In the genomic region with DNA sequence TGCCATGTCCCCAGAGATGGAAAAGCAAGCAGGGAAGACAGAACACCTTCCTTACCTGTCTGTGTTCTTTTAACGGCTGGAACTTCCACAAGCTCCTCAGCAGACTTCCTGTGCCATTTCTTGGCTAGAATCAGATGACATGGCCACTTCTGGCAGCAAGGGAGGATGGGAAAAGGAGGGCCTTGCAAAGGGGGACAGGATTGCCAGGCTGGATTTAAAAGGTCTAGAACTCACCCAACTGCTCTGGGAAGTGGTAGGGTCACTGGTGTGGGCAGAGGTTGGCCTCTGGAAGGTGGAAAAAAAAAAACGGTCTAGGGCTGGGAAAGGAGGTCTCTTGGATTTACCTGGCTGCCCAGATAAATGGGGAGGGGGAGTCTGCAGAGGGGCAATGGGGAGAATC, we compare ENCODE assay signal across 23 cellular contexts. TPM values are rescaled to one million over a fixed set of nuclear protein-coding genes. Genes with fewer than 3 reads are reported as not detected.
DNase-seq lines count a peak whose midpoint lies in the region; ATAC-seq and TF ChIP-seq lines count a peak whose summit lies in the region.
"Had no signal": no experiment of that assay in that cellular context is flagged by ENCODE, and none has a peak within 500 bp of the region (broad histone marks: within the 10 kb centered on the region; RNA-seq: fewer than 3 reads in every experiment).

No MANE protein-coding gene starts in this region.

- TF ChIP-seq CTCF in Calu3 (IDR thresholded peaks at IDR 0.05; ENCODE audit: unreplicated experiment) (no peak), neural progenitor cell (IDR thresholded peaks at IDR 0.05) (no peak)

- peaks cover 20% of the 10 kb centered on the region for H3K4me1 Mint-ChIP-seq in activated T-cell treated with anti-CD3 and anti-CD28 coated beads, Interleukin-2, amount 50 U/mL, for 24 hours (ENCODE audit: low read depth)
- peaks cover 15% of the 10 kb centered on the region for H3K4me1 Mint-ChIP-seq in activated T-cell treated with anti-CD3 and anti-CD28 coated beads, Interleukin-2, amount 50 U/mL, for 4 hours (ENCODE audit: low read depth)
- peaks cover 18% of the 10 kb centered on the region for H3K4me1 Mint-ChIP-seq in Calu3 (ENCODE audit: low read depth, unreplicated experiment)
- peaks cover 19% of the 10 kb centered on the region for H3K4me1 Mint-ChIP-seq in central memory CD8-positive, alpha-beta T cell
- peaks cover 23% of the 10 kb centered on the region for H3K4me1 Mint-ChIP-seq in neural progenitor cell

- peak; percentile 17 for DNase-seq in activated T-cell treated with anti-CD3 and anti-CD28 coated beads, Interleukin-2, amount 50 U/mL, for 24 hours
- no peak for DNase-seq in activated T-cell treated with anti-CD3 and anti-CD28 coated beads, Interleukin-2, amount 50 U/mL, for 4 hours
- no peak for DNase-seq in Calu3
- no peak for DNase-seq in central memory CD8-positive, alpha-beta T cell (ENCODE audit: low spot score in 2 of 2)
- no peak for DNase-seq in neural progenitor cell (ENCODE audit: low spot score)
- DNase-seq in stimulated activated CD4-positive, alpha-beta T cell treated with anti-CD3 and anti-CD28 coated beads, Interleukin-2, amount 100 ng/mL, for 48 hours, result no peak
- no peak for DNase-seq in COR-L47 (lab: John Stamatoyannopoulos, UW)
- DNase-seq: amygdala; caudate nucleus; EL; gastrocnemius medialis; Karpas-422; NCI-H1092; NCI-H2107; NCI-H510A; Right ventricle myocardium superior; stimulated activated CD8-positive, alpha-beta memory T cell treated with anti-CD3 and anti-CD28 coated beads, Interleukin-4, amount 100 ng/mL, for 48 hours; SW 1271; testis had no signal

- H3K27ac ChIP-seq in neural progenitor cell, result no peak overlapping the region
- H3K27ac ChIP-seq: testis, VCaP had no signal

- H3F3A ChIP-seq in neural progenitor cell (ENCODE audit: low read depth), result peaks cover 43% of the 10 kb centered on the region

- H3K4me2 ChIP-seq in neural progenitor cell, result no peak overlapping the region

- H3K79me2 ChIP-seq in neural progenitor cell (ENCODE audit: low read depth), result peaks cover 36% of the 10 kb centered on the region

- H3K9ac ChIP-seq in neural progenitor cell, result no peak overlapping the region

- CTCF ChIA-PET in Calu3 (lab: Charles Lee), result no interaction called here

- no TSS peak for BruUV-seq in Calu3 (replicated peaks; lab: Mats Ljungman, UMichigan)

- ATAC-seq in activated T-cell treated with anti-CD3 and anti-CD28 coated beads, Interleukin-2, amount 50 U/mL, for 4 hours, result no peak
- no peak for ATAC-seq in central memory CD8-positive, alpha-beta T cell (replicated peaks; ENCODE audit: extremely low read depth, poor library complexity, severe bottlenecking)
- ATAC-seq in GM19463 (IDR thresholded peaks at IDR 0.05; ENCODE audit: unreplicated experiment), result no peak
- ATAC-seq: gastrocnemius medialis had no signal

- no peak overlapping the region for H2AFZ ChIP-seq in neural progenitor cell (replicated peaks)

- H3K27me3 ChIP-seq in neural progenitor cell, result no peaks in the 10 kb centered on the region
- H3K27me3 ChIP-seq: gastrocnemius medialis, testis had no signal

- H3K36me3 Mint-ChIP-seq in activated T-cell treated with anti-CD3 and anti-CD28 coated beads, Interleukin-2, amount 50 U/mL, for 24 hours (ENCODE audit: low read depth), result peaks cover 56% of the 10 kb centered on the region
- H3K36me3 Mint-ChIP-seq in activated T-cell treated with anti-CD3 and anti-CD28 coated beads, Interleukin-2, amount 50 U/mL, for 4 hours (ENCODE audit: insufficient read depth), result peaks cover 13% of the 10 kb centered on the region
- H3K36me3 Mint-ChIP-seq in Calu3 (ENCODE audit: insufficient read depth, unreplicated experiment), result peaks cover 68% of the 10 kb centered on the region
- H3K36me3 Mint-ChIP-seq in central memory CD8-positive, alpha-beta T cell (ENCODE audit: insufficient read depth), result peaks cover 31% of the 10 kb centered on the region
- peaks cover 29% of the 10 kb centered on the region for H3K36me3 Mint-ChIP-seq in neural progenitor cell

- peaks cover 10% of the 10 kb centered on the region for H3K4me1 ChIP-seq in neural progenitor cell

- H3K27ac Mint-ChIP-seq in activated T-cell treated with anti-CD3 and anti-CD28 coated beads, Interleukin-2, amount 50 U/mL, for 24 hours, result no peak overlapping the region
- H3K27ac Mint-ChIP-seq in Calu3 (ENCODE audit: unreplicated experiment), result peak overlapping the region; percentile 98
- peak overlapping the region; percentile 70 for H3K27ac Mint-ChIP-seq in central memory CD8-positive, alpha-beta T cell (ENCODE audit: low read depth)
- H3K27ac Mint-ChIP-seq in neural progenitor cell, result no peak overlapping the region

- intact Hi-C loops in Calu3 (cut with micrococcal nuclease; ENCODE audit: unreplicated experiment), result loop anchor here (5.0 kb wide), 1 partner anchor 66 kb away; no protein-coding TSS in a partner anchor

- no peaks in the 10 kb centered on the region for H4K20me1 ChIP-seq in neural progenitor cell (ENCODE audit: low read depth)

- no peaks in the 10 kb centered on the region for H3K9me3 ChIP-seq in neural progenitor cell (ENCODE audit: low read depth)
- H3K9me3 ChIP-seq: gastrocnemius medialis, testis had no signal

- no peak overlapping the region for H3K4me3 ChIP-seq in neural progenitor cell
- H3K4me3 ChIP-seq: gastrocnemius medialis, testis had no signal

- peaks cover 4% of the 10 kb centered on the region for H3K36me3 ChIP-seq in neural progenitor cell

- no peak overlapping the region for H3K4me3 Mint-ChIP-seq in activated T-cell treated with anti-CD3 and anti-CD28 coated beads, Interleukin-2, amount 50 U/mL, for 24 hours
- H3K4me3 Mint-ChIP-seq in activated T-cell treated with anti-CD3 and anti-CD28 coated beads, Interleukin-2, amount 50 U/mL, for 4 hours, result no peak overlapping the region
- no peak overlapping the region for H3K4me3 Mint-ChIP-seq in Calu3 (ENCODE audit: low read depth, unreplicated experiment)
- no peak overlapping the region for H3K4me3 Mint-ChIP-seq in central memory CD8-positive, alpha-beta T cell
- H3K4me3 Mint-ChIP-seq in neural progenitor cell, result peak overlapping the region; percentile 23
- H3K4me3 Mint-ChIP-seq: memory B cell had no signal

- peaks cover 11% of the 10 kb centered on the region for H3K27me3 Mint-ChIP-seq in activated T-cell treated with anti-CD3 and anti-CD28 coated beads, Interleukin-2, amount 50 U/mL, for 24 hours
- no peaks in the 10 kb centered on the region for H3K27me3 Mint-ChIP-seq in activated T-cell treated with anti-CD3 and anti-CD28 coated beads, Interleukin-2, amount 50 U/mL, for 4 hours (ENCODE audit: low read depth)
- H3K27me3 Mint-ChIP-seq in Calu3 (ENCODE audit: unreplicated experiment) (no peaks in the 10 kb centered on the region), neural progenitor cell (ENCODE audit: insufficient read depth, low read depth) (peaks cover 10% of the 10 kb centered on the region)
- H3K27me3 Mint-ChIP-seq in central memory CD8-positive, alpha-beta T cell, result no peaks in the 10 kb centered on the region
- H3K27me3 Mint-ChIP-seq: memory B cell had no signal

- no peaks in the 10 kb centered on the region for H3K9me3 Mint-ChIP-seq in activated T-cell treated with anti-CD3 and anti-CD28 coated beads, Interleukin-2, amount 50 U/mL, for 24 hours
- H3K9me3 Mint-ChIP-seq in activated T-cell treated with anti-CD3 and anti-CD28 coated beads, Interleukin-2, amount 50 U/mL, for 4 hours, result no peaks in the 10 kb centered on the region
- H3K9me3 Mint-ChIP-seq in Calu3 (ENCODE audit: low read depth, unreplicated experiment) (peaks cover 4% of the 10 kb centered on the region), neural progenitor cell (no peaks in the 10 kb centered on the region)
- H3K9me3 Mint-ChIP-seq in central memory CD8-positive, alpha-beta T cell, result no peaks in the 10 kb centered on the region
- H3K9me3 Mint-ChIP-seq: activated T-helper 2 cell treated with anti-CD3 and anti-CD28 coated beads, Interferon-gamma antibody, Interleukin-2, Interleukin-4, amounts not matched to agents 10 μg/mL and 5 μg/mL and 100 μg/mL, durations not matched to agents 14 hours and 24 hours and 36 hours; memory B cell had no signal

RNA-seq across cellular contexts. Expression of gene USP11, which starts 1.6 kb away (rescaled TPM):
- total RNA-seq in activated T-cell treated with anti-CD3 and anti-CD28 coated beads, Interleukin-2, amount 50 U/mL, for 4 hours, result 10 to 100 TPM; 13.5 to 18.8 (median 16.0) TPM
- total RNA-seq in Calu3 (2022), result 72.0 and 84.2 TPM in 2 replicates
- 106 and 158 TPM in 2 replicates for total RNA-seq in neural progenitor cell (ENCODE audit: low replicate concordance)

RNA-seq across cellular contexts. Expression of gene CDK16, which starts 12.7 kb away (rescaled TPM):
- 10 to 100 TPM; 45.4 to 51.4 (median 49.4) TPM for total RNA-seq in activated T-cell treated with anti-CD3 and anti-CD28 coated beads, Interleukin-2, amount 50 U/mL, for 4 hours
- total RNA-seq in Calu3 (2022) (148 and 154 TPM in 2 replicates), neural progenitor cell (ENCODE audit: low replicate concordance) (166 and 248 TPM in 2 replicates)

RNA-seq across cellular contexts. Expression of gene UBA1, which starts 37.5 kb away (rescaled TPM):
- 100 to 1,000 TPM; 236 to 281 (median 254) TPM for total RNA-seq in activated T-cell treated with anti-CD3 and anti-CD28 coated beads, Interleukin-2, amount 50 U/mL, for 4 hours
- total RNA-seq in Calu3 (2022) (234 and 240 TPM in 2 replicates), neural progenitor cell (ENCODE audit: low replicate concordance) (291 and 537 TPM in 2 replicates)

Comparison
In these comparisons a context has a peak if more than half of its experiments do, and no peak if none do; other contexts are left out.
1. H3K27ac Mint-ChIP-seq: peak in Calu3 (single experiment) and central memory CD8-positive, alpha-beta T cell (single experiment); none in activated T-cell treated with anti-CD3 and anti-CD28 coated beads, Interleukin-2, amount 50 U/mL, for 24 hours (single experiment) and neural progenitor cell (single experiment).